In genomic region chr5:20678814-20679298, GRCh38 we compare ENCODE assay signal across 11 cellular contexts.
A peak's percentile ranks its signal among the peaks of the same experiment; 100 is the strongest.
DNase-seq lines count a peak whose midpoint lies in the region; ATAC-seq and FAIRE-seq lines count a peak whose summit lies in the region.
"Had no signal": no experiment of that assay in that cellular context is flagged by ENCODE, and none has a peak within 500 bp of the region (broad histone marks: within the 10 kb centered on the region; RNA-seq: fewer than 3 reads in every experiment).

No MANE protein-coding gene starts in this region.

- no peak for FAIRE-seq in frontal cortex (lab: Jason Lieb, UNC)

- DNase-seq in AG20443 (ENCODE audit: low spot score), result peak; percentile 18
- peak; percentile 87 for DNase-seq in SK-MEL-5 (ENCODE audit: low read depth, low spot score)
- DNase-seq in fibroblast of the conjunctiva (ENCODE audit: low read depth), result peak; percentile 96
- DNase-seq in frontal cortex (ENCODE audit: low spot score in 2 of 2), result no peak
- no peak for DNase-seq in medulla oblongata (ENCODE audit: extremely low spot score)
- DNase-seq: Caco-2; NCI-H187; stimulated activated CD4-positive, alpha-beta T cell treated with anti-CD3 and anti-CD28 coated beads, Interleukin-2, amount 100 ng/mL, for 24 hours had no signal

- ATAC-seq in HG02884 (IDR thresholded peaks at IDR 0.05; ENCODE audit: unreplicated experiment) (peak; percentile 46), GM21576 (IDR thresholded peaks at IDR 0.05; ENCODE audit: unreplicated experiment) (no peak), GM21529 (IDR thresholded peaks at IDR 0.05; ENCODE audit: unreplicated experiment) (no peak)

- in situ Hi-C loops in SK-MEL-5 (cut with HindIII; ENCODE audit: low pct_unique_long_range_greater_than_20kb, low sequenced_read_pairs), result no loop called here

Comparison
In these comparisons a context has a peak if more than half of its experiments do, and no peak if none do; other contexts are left out.
1. DNase-seq: peak in AG20443 (single experiment), SK-MEL-5 (single experiment) and fibroblast of the conjunctiva (single experiment); none in frontal cortex (0 of 2) and medulla oblongata (single experiment).